In genomic region chr7:43142703-43143102, GRCh38 we compare ENCODE assay signal across 39 cellular contexts. TPM values are rescaled to one million over a fixed set of nuclear protein-coding genes. Genes with fewer than 3 reads are reported as not detected.
"Had no signal": no experiment of that assay in that cellular context is flagged by ENCODE, and none has a peak within 500 bp of the region (broad histone marks: within the 10 kb centered on the region; RNA-seq: fewer than 3 reads in every experiment).

No MANE protein-coding gene starts in this region.

- H3K9me3 Mint-ChIP-seq: activated B cell treated with CpG ODN at 0.5 μM for 24 hours; activated CD4-positive, alpha-beta memory T cell treated with anti-CD3 and anti-CD28 coated beads for 36 hours; activated CD4-positive, alpha-beta T cell treated with anti-CD3 and anti-CD28 coated beads, Interleukin-2, amount 10 ng/mL, durations not matched to agents 24 days and 14 days; activated CD8-positive, alpha-beta T cell treated with anti-CD3 and anti-CD28 coated beads for 36 hours; activated naive CD4-positive, alpha-beta T cell treated with anti-CD3 and anti-CD28 coated beads for 36 hours; activated naive CD4-positive, alpha-beta T cell treated with anti-CD3 and anti-CD28 coated beads, Interleukin-2, amount 50 U/mL, for 72 hours; activated naive CD8-positive, alpha-beta T cell treated with anti-CD3 and anti-CD28 coated beads for 36 hours; activated T-cell treated with anti-CD3 and anti-CD28 coated beads, Interleukin-2, amount 50 U/mL, for 4 hours; activated T-cell treated with anti-CD3 and anti-CD28 coated beads, Interleukin-2, amount 50 U/mL, for 72 hours; activated T-helper 1 cell treated with anti-CD3 and anti-CD28 coated beads, Interleukin-12 subunit alpha, Interleukin-12 subunit beta, Interleukin-2, Interleukin-4 antibody, amounts not matched to agents 30 ng/mL and 10 ng/mL and 1 ng/mL, durations not matched to agents 14 hours and 24 hours and 36 hours; activated T-helper 17 cell treated with anti-CD3 and anti-CD28 coated beads, Interleukin-2, amount 50 U/mL, for 72 hours; T-helper 1 cell treated with Interleukin-12 subunit alpha and Interleukin-12 subunit beta and Interleukin-4 antibody, amounts not matched to agents 30 μg/mL and 1 μg/mL, for 36 hours; T-helper 2 cell treated with Interferon-gamma antibody and Interleukin-4, amounts not matched to agents 5 μg/mL and 100 μg/mL, for 36 hours had no signal

- FAIRE-seq: astrocyte, TTC549 had no signal

- H3K36me3 ChIP-seq: adrenal gland, brain microvascular endothelial cell, breast epithelium had no signal

- H3K4me1 ChIP-seq: adrenal gland, body of pancreas, breast epithelium had no signal

- ATAC-seq: activated CD8-positive, alpha-beta T cell treated with anti-CD3 and anti-CD28 coated beads for 36 hours; activated naive CD4-positive, alpha-beta T cell treated with anti-CD3 and anti-CD28 coated beads, Interleukin-2, amount 50 U/mL, for 72 hours; activated T-cell treated with anti-CD3 and anti-CD28 coated beads, Interleukin-2, amount 50 U/mL, for 4 hours; activated T-cell treated with anti-CD3 and anti-CD28 coated beads, Interleukin-2, amount 50 U/mL, for 72 hours; activated T-helper 17 cell treated with anti-CD3 and anti-CD28 coated beads, Interleukin-2, amount 50 U/mL, for 72 hours; body of pancreas had no signal

- H3K27me3 ChIP-seq: adrenal gland, body of pancreas, brain microvascular endothelial cell, breast epithelium had no signal

- H3K27ac ChIP-seq: adrenal gland, body of pancreas, brain microvascular endothelial cell, breast epithelium, VCaP had no signal

- H3K27ac Mint-ChIP-seq: activated B cell treated with CpG ODN at 0.5 μM for 24 hours; activated CD4-positive, alpha-beta memory T cell treated with anti-CD3 and anti-CD28 coated beads for 36 hours; activated CD4-positive, alpha-beta T cell treated with anti-CD3 and anti-CD28 coated beads, Interleukin-2, amount 10 ng/mL, durations not matched to agents 24 days and 14 days; activated CD8-positive, alpha-beta T cell treated with anti-CD3 and anti-CD28 coated beads for 36 hours; activated naive CD4-positive, alpha-beta T cell treated with anti-CD3 and anti-CD28 coated beads for 36 hours; activated naive CD4-positive, alpha-beta T cell treated with anti-CD3 and anti-CD28 coated beads, Interleukin-2, amount 50 U/mL, for 72 hours; activated naive CD8-positive, alpha-beta T cell treated with anti-CD3 and anti-CD28 coated beads for 36 hours; activated T-cell treated with anti-CD3 and anti-CD28 coated beads, Interleukin-2, amount 50 U/mL, for 72 hours; activated T-helper 1 cell treated with anti-CD3 and anti-CD28 coated beads, Interleukin-12 subunit alpha, Interleukin-12 subunit beta, Interleukin-2, Interleukin-4 antibody, amounts not matched to agents 30 ng/mL and 10 ng/mL and 1 ng/mL, durations not matched to agents 14 hours and 24 hours and 36 hours; activated T-helper 17 cell treated with anti-CD3 and anti-CD28 coated beads, Interleukin-2, amount 50 U/mL, for 72 hours; T-helper 1 cell treated with Interleukin-12 subunit alpha and Interleukin-12 subunit beta and Interleukin-4 antibody, amounts not matched to agents 30 μg/mL and 1 μg/mL, for 36 hours; T-helper 2 cell treated with Interferon-gamma antibody and Interleukin-4, amounts not matched to agents 5 μg/mL and 100 μg/mL, for 36 hours had no signal

- H3K4me1 Mint-ChIP-seq: activated B cell treated with CpG ODN at 0.5 μM for 24 hours; activated CD4-positive, alpha-beta T cell treated with anti-CD3 and anti-CD28 coated beads, Interleukin-2, amount 10 ng/mL, durations not matched to agents 24 days and 14 days; activated naive CD8-positive, alpha-beta T cell treated with anti-CD3 and anti-CD28 coated beads for 36 hours; activated T-helper 17 cell treated with anti-CD3 and anti-CD28 coated beads, Interleukin-2, amount 50 U/mL, for 72 hours had no signal

- H3K4me3 ChIP-seq: adrenal gland, body of pancreas, breast epithelium had no signal

- DNase-seq: activated B cell treated with CpG ODN at 0.5 μM for 24 hours; activated CD4-positive, alpha-beta memory T cell treated with anti-CD3 and anti-CD28 coated beads for 36 hours; activated CD4-positive, alpha-beta T cell treated with anti-CD3 and anti-CD28 coated beads for 4 hours; activated CD4-positive, alpha-beta T cell treated with anti-CD3 and anti-CD28 coated beads, Interleukin-2, amount 10 ng/mL, durations not matched to agents 24 days and 14 days; activated CD4-positive, alpha-beta T cell treated with anti-CD3 and anti-CD28 coated beads, Interleukin-2, amount 50 U/mL, for 1 hour; activated CD4-positive, alpha-beta T cell treated with anti-CD3 and anti-CD28 coated beads, Interleukin-2, amount 50 U/mL, for 4 hours; activated CD4-positive, CD25-positive, alpha-beta regulatory T cell treated with anti-CD3 and anti-CD28 coated beads, Interleukin-2, amount 50 U/mL, for 72 hours; activated CD8-positive, alpha-beta memory T cell treated with anti-CD3 and anti-CD28 coated beads, Interleukin-2, amount 50 U/mL, for 4 hours; activated CD8-positive, alpha-beta T cell treated with anti-CD3 and anti-CD28 coated beads for 36 hours; activated effector memory CD4-positive, alpha-beta T cell treated with anti-CD3 and anti-CD28 coated beads, Interleukin-2, amount 50 U/mL, for 16 hours; activated gamma-delta T cell treated with Interleukin-2 at 50 U/mL for 16 hours; activated naive CD4-positive, alpha-beta T cell; activated naive CD4-positive, alpha-beta T cell treated with anti-CD3 and anti-CD28 coated beads for 36 hours; activated naive CD4-positive, alpha-beta T cell treated with anti-CD3 and anti-CD28 coated beads, Interleukin-2, amount 50 U/mL, for 16 hours; activated naive CD8-positive, alpha-beta T cell treated with anti-CD3 and anti-CD28 coated beads for 36 hours; activated T-cell treated with anti-CD3 and anti-CD28 coated beads for 4 hours; activated T-cell treated with anti-CD3 and anti-CD28 coated beads, Interleukin-2, amount 50 U/mL, for 1 hour; activated T-cell treated with anti-CD3 and anti-CD28 coated beads, Interleukin-2, amount 50 U/mL, for 4 hours; activated T-cell treated with anti-CD3 and anti-CD28 coated beads, Interleukin-2, amount 50 U/mL, for 72 hours; adrenal gland; amniotic stem cell; aorta; body of pancreas; brain microvascular endothelial cell; central memory CD4-positive, alpha-beta T cell; T-helper 1 cell; T-helper 2 cell; T-helper 9 cell had no signal

- H3K9me3 ChIP-seq: adrenal gland, body of pancreas, breast epithelium had no signal

- H3K36me3 Mint-ChIP-seq: activated CD4-positive, alpha-beta memory T cell treated with anti-CD3 and anti-CD28 coated beads for 36 hours; activated naive CD4-positive, alpha-beta T cell treated with anti-CD3 and anti-CD28 coated beads, Interleukin-2, amount 50 U/mL, for 72 hours; activated naive CD8-positive, alpha-beta T cell treated with anti-CD3 and anti-CD28 coated beads for 36 hours had no signal

- H3K4me3 Mint-ChIP-seq: activated B cell treated with CpG ODN at 0.5 μM for 24 hours; activated CD4-positive, alpha-beta memory T cell treated with anti-CD3 and anti-CD28 coated beads for 36 hours; activated CD4-positive, alpha-beta T cell treated with anti-CD3 and anti-CD28 coated beads, Interleukin-2, amount 10 ng/mL, durations not matched to agents 24 days and 14 days; activated CD8-positive, alpha-beta T cell treated with anti-CD3 and anti-CD28 coated beads for 36 hours; activated naive CD4-positive, alpha-beta T cell treated with anti-CD3 and anti-CD28 coated beads for 36 hours; activated naive CD8-positive, alpha-beta T cell treated with anti-CD3 and anti-CD28 coated beads for 36 hours; activated T-cell treated with anti-CD3 and anti-CD28 coated beads, Interleukin-2, amount 50 U/mL, for 4 hours; activated T-cell treated with anti-CD3 and anti-CD28 coated beads, Interleukin-2, amount 50 U/mL, for 72 hours; activated T-helper 1 cell treated with anti-CD3 and anti-CD28 coated beads, Interleukin-12 subunit alpha, Interleukin-12 subunit beta, Interleukin-2, Interleukin-4 antibody, amounts not matched to agents 30 ng/mL and 10 ng/mL and 1 ng/mL, durations not matched to agents 14 hours and 24 hours and 36 hours; activated T-helper 17 cell treated with anti-CD3 and anti-CD28 coated beads, Interleukin-2, amount 50 U/mL, for 72 hours; T-helper 1 cell treated with Interleukin-12 subunit alpha and Interleukin-12 subunit beta and Interleukin-4 antibody, amounts not matched to agents 30 μg/mL and 1 μg/mL, for 36 hours; T-helper 2 cell treated with Interferon-gamma antibody and Interleukin-4, amounts not matched to agents 5 μg/mL and 100 μg/mL, for 36 hours had no signal

RNA-seq across cellular contexts. Expression of gene HECW1, which starts 30.3 kb away (rescaled TPM):
- total RNA-seq: activated B cell treated with CpG ODN at 0.5 μM for 24 hours; activated CD4-positive, alpha-beta memory T cell treated with anti-CD3 and anti-CD28 coated beads for 36 hours; activated CD4-positive, alpha-beta T cell treated with anti-CD3 and anti-CD28 coated beads, Interleukin-2, amount 10 ng/mL, durations not matched to agents 24 days and 14 days; activated CD8-positive, alpha-beta memory T cell treated with anti-CD3 and anti-CD28 coated beads for 36 hours; activated CD8-positive, alpha-beta T cell treated with anti-CD3 and anti-CD28 coated beads for 36 hours; activated naive CD4-positive, alpha-beta T cell treated with anti-CD3 and anti-CD28 coated beads for 36 hours; activated naive CD4-positive, alpha-beta T cell treated with anti-CD3 and anti-CD28 coated beads, Interleukin-2, amount 50 U/mL, for 72 hours; activated naive CD8-positive, alpha-beta T cell treated with anti-CD3 and anti-CD28 coated beads for 36 hours; activated T-cell treated with anti-CD3 and anti-CD28 coated beads, Interleukin-2, amount 50 U/mL, for 4 hours; activated T-cell treated with anti-CD3 and anti-CD28 coated beads, Interleukin-2, amount 50 U/mL, for 72 hours; activated T-helper 1 cell treated with anti-CD3 and anti-CD28 coated beads, Interleukin-12 subunit alpha, Interleukin-12 subunit beta, Interleukin-2, Interleukin-4 antibody, amounts not matched to agents 30 ng/mL and 10 ng/mL and 1 ng/mL, durations not matched to agents 14 hours and 24 hours and 36 hours; activated T-helper 17 cell treated with anti-CD3 and anti-CD28 coated beads, Interleukin-2, amount 50 U/mL, for 72 hours; cardiac septum had no signal
